9 cellular contexts compared by ENCODE assay signal in the genomic region with DNA sequence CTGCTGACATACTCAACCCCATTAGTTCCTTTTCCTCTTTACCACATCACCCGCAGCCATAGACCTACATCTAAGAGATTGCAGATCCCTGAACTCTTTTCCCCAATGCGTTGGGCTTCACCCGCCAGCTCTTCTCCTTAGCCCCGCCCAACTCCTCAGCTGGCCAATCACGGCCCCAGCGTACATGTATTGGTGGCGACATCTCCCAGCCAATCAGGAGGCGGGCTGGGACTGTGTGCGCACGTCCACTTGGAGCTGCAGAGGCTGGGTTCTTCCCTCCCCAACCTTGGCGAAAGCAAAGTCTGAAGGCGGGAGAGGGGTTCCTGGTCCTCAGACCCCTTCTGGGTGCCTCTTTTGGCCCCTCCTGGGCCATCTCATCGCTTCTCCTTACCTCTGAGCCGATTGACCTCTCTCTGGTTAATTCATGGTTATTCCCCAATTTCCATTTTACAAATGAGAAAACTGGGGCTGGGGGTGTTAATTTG. TPM values are rescaled to one million over a fixed set of nuclear protein-coding genes. Genes with fewer than 3 reads are reported as not detected.
DNase-seq lines count a peak whose midpoint lies in the region; ATAC-seq and TF ChIP-seq lines count a peak whose summit lies in the region.
"Had no signal": no experiment of that assay in that cellular context is flagged by ENCODE, and none has a peak within 500 bp of the region (broad histone marks: within the 10 kb centered on the region; RNA-seq: fewer than 3 reads in every experiment).

No MANE protein-coding gene starts in this region.

- POLR2A ChIA-PET in CD4-positive, alpha-beta memory T cell (lab: Charles Lee; ENCODE audit: partially characterized antibody) = interaction anchor here (0.7 to 4.6 kb wide), 6 partner anchors 11 to 201 kb away, joined by 3 to 40 read pairs (median 5); a partner anchor contains a TSS

- no peaks in the 10 kb centered on the region for H3K27me3 Mint-ChIP-seq in CD4-positive, alpha-beta memory T cell
- H3K27me3 Mint-ChIP-seq in T-helper 1 cell treated with Interleukin-12 subunit alpha and Interleukin-12 subunit beta and Interleukin-4 antibody, amounts not matched to agents 30 μg/mL and 1 μg/mL, for 36 hours (ENCODE audit: low read depth) = no peaks in the 10 kb centered on the region

- TF ChIP-seq POLR2A in vagina (IDR thresholded peaks at IDR 0.05) = peak in 1 of 2 donors; percentile 52

- TF ChIP-seq CTCF in vagina (IDR thresholded peaks at IDR 0.05) = no peak

- H3K27ac ChIP-seq in CD4-positive, alpha-beta memory T cell (ENCODE audit: low read depth, low read length) = peak overlapping the region; percentile 53
- H3K27ac ChIP-seq in rectal smooth muscle tissue (ENCODE audit: low read depth, low read length) (peak overlapping the region; percentile 55), vagina (peak overlapping the region; percentile 82)
- H3K27ac ChIP-seq: SJCRH30 had no signal

- H3K4me1 ChIP-seq in CD4-positive, alpha-beta memory T cell (ENCODE audit: insufficient read depth, low read length) = peaks cover 18% of the 10 kb centered on the region
- H3K4me1 ChIP-seq in rectal smooth muscle tissue (ENCODE audit: control insufficient read depth, insufficient read depth, low read length) = peaks cover 7% of the 10 kb centered on the region
- peaks cover 8% of the 10 kb centered on the region for H3K4me1 ChIP-seq in vagina
- H3K4me1 ChIP-seq: SJCRH30 had no signal

- H3K4me3 ChIP-seq in CD4-positive, alpha-beta memory T cell (ENCODE audit: low read length in 2 of 2) = peak overlapping the region; percentile 52 to 76
- H3K4me3 ChIP-seq in rectal smooth muscle tissue (ENCODE audit: low read length) (peak overlapping the region; percentile 35), vagina (peak overlapping the region; percentile 37 to 41)
- H3K4me3 ChIP-seq: SJCRH30 had no signal

- CTCF ChIA-PET in CD4-positive, alpha-beta memory T cell (lab: Charles Lee; ENCODE audit: partially characterized antibody) = interaction anchor here (0.7 to 2.5 kb wide), 6 partner anchors 11 to 43 kb away, joined by 3 to 12 read pairs (median 4); a partner anchor contains a TSS

- H3K9ac ChIP-seq in rectal smooth muscle tissue (ENCODE audit: low read length) = no peak overlapping the region

- peak overlapping the region; percentile 27 to 99 (median 96) for H3K27ac Mint-ChIP-seq in CD4-positive, alpha-beta memory T cell
- peak overlapping the region; percentile 91 for H3K27ac Mint-ChIP-seq in T-helper 1 cell treated with Interleukin-12 subunit alpha and Interleukin-12 subunit beta and Interleukin-4 antibody, amounts not matched to agents 30 μg/mL and 1 μg/mL, for 36 hours

- peak; percentile 82 to 93 (median 86) for DNase-seq in CD4-positive, alpha-beta memory T cell
- peak; percentile 25 for DNase-seq in HK-2 (ENCODE audit: unreplicated experiment)
- DNase-seq in anterior cingulate cortex (lab: John Stamatoyannopoulos, UW) = peak in 57 of 58 donors; percentile 23 to 94 (median 84)
- DNase-seq in hepatic stellate cell (ENCODE audit: low spot score) = peak; percentile 77
- DNase-seq in vagina (ENCODE audit: extremely low spot score in 2 of 2) = no peak

- no peaks in the 10 kb centered on the region for H3K9me3 ChIP-seq in CD4-positive, alpha-beta memory T cell (ENCODE audit: control insufficient read depth in 1 of 2, low read length in 2 of 2)
- no peaks in the 10 kb centered on the region for H3K9me3 ChIP-seq in vagina
- H3K9me3 ChIP-seq: SJCRH30 had no signal

- peaks cover 0 to 2% (median 0%) of the 10 kb centered on the region in 8 donors for H3K9me3 Mint-ChIP-seq in CD4-positive, alpha-beta memory T cell
- H3K9me3 Mint-ChIP-seq in T-helper 1 cell treated with Interleukin-12 subunit alpha and Interleukin-12 subunit beta and Interleukin-4 antibody, amounts not matched to agents 30 μg/mL and 1 μg/mL, for 36 hours = no peaks in the 10 kb centered on the region

- ATAC-seq in GM19463 (IDR thresholded peaks at IDR 0.05; ENCODE audit: unreplicated experiment) = peak; percentile 100

- intact Hi-C loops in CD4-positive, alpha-beta memory T cell (cut with micrococcal nuclease) = loop anchor here (1.0 kb wide), 1 partner anchor 63 kb away; a partner anchor contains a TSS
- intact Hi-C loops in vagina (cut with DNase I) = no loop called here

- H3K4me1 Mint-ChIP-seq in CD4-positive, alpha-beta memory T cell = peaks cover 10 to 24% (median 16%) of the 10 kb centered on the region in 4 donors
- H3K4me1 Mint-ChIP-seq in T-helper 1 cell treated with Interleukin-12 subunit alpha and Interleukin-12 subunit beta and Interleukin-4 antibody, amounts not matched to agents 30 μg/mL and 1 μg/mL, for 36 hours (ENCODE audit: low read depth) = peaks cover 40% of the 10 kb centered on the region

- H3K27me3 ChIP-seq in CD4-positive, alpha-beta memory T cell (ENCODE audit: insufficient read depth, low read length) = no peaks in the 10 kb centered on the region
- no peaks in the 10 kb centered on the region for H3K27me3 ChIP-seq in rectal smooth muscle tissue (ENCODE audit: control insufficient read depth, insufficient read depth, low read length)
- H3K27me3 ChIP-seq in vagina = no peaks in the 10 kb centered on the region

- no peaks in the 10 kb centered on the region for H3K36me3 ChIP-seq in CD4-positive, alpha-beta memory T cell (ENCODE audit: insufficient read depth, low read length)
- H3K36me3 ChIP-seq in rectal smooth muscle tissue (ENCODE audit: control insufficient read depth, insufficient read depth, low read length) (no peaks in the 10 kb centered on the region), vagina (no peaks in the 10 kb centered on the region)
- H3K36me3 ChIP-seq: SJCRH30 had no signal

- H3K36me3 Mint-ChIP-seq in CD4-positive, alpha-beta memory T cell = no peaks in the 10 kb centered on the region
- H3K36me3 Mint-ChIP-seq in T-helper 1 cell treated with Interleukin-12 subunit alpha and Interleukin-12 subunit beta and Interleukin-4 antibody, amounts not matched to agents 30 μg/mL and 1 μg/mL, for 36 hours (ENCODE audit: low read depth) = peaks cover 4% of the 10 kb centered on the region

- H3K4me3 Mint-ChIP-seq in CD4-positive, alpha-beta memory T cell = peak overlapping the region; percentile 81 to 99 (median 94)
- peak overlapping the region; percentile 85 for H3K4me3 Mint-ChIP-seq in T-helper 1 cell treated with Interleukin-12 subunit alpha and Interleukin-12 subunit beta and Interleukin-4 antibody, amounts not matched to agents 30 μg/mL and 1 μg/mL, for 36 hours

RNA-seq across cellular contexts. Expression of a gene that starts 11.0 kb away (rescaled TPM):
- 1 to 10 TPM; 2.4 to 3.8 TPM for total RNA-seq in CD4-positive, alpha-beta memory T cell
- under 1 TPM in 1 of 2 donors, not detected in 1; 0.56 TPM for polyA plus RNA-seq in CD4-positive, alpha-beta memory T cell
- 9.6 TPM for total RNA-seq in vagina
- total RNA-seq: SJCRH30 had no signal

RNA-seq across cellular contexts. Expression of a gene that starts 28.0 kb away (rescaled TPM):
- total RNA-seq in CD4-positive, alpha-beta memory T cell = not detected
- polyA plus RNA-seq in CD4-positive, alpha-beta memory T cell = not detected
- 10.8 TPM for total RNA-seq in vagina
- total RNA-seq: SJCRH30 had no signal

Comparison
In these comparisons a context has a peak if more than half of its experiments do, and no peak if none do; other contexts are left out.
1. DNase-seq: peak in CD4-positive, alpha-beta memory T cell (5 of 5), HK-2 (single experiment), anterior cingulate cortex (57 of 58) and hepatic stellate cell (single experiment); none in vagina (0 of 2).
2. RNA of a gene that starts 28.0 kb away (total RNA-seq): 10.8 TPM in vagina (single experiment); not detected in CD4-positive, alpha-beta memory T cell; every median in the first group is over 10 times any median in the second.
3. Peak in every context shown above with its lines, with median percentiles within 50 percentile points of each other: H3K27ac ChIP-seq and H3K4me3 ChIP-seq.